3 cellular contexts compared by ENCODE assay signal in genomic region chr9:14723301-14723700, GRCh38.
TF ChIP-seq lines count a peak whose summit lies in the region.

No MANE protein-coding gene starts in this region.

TF ChIP-seq in GM23338, 12 proteins besides CTCF, POLR2A, EP300 and RAD21:
- TF ChIP-seq EZH2 (IDR thresholded peaks at IDR 0.05; ENCODE audit: low read depth, unreplicated experiment): no peak
- TF ChIP-seq ETS1 (IDR thresholded peaks at IDR 0.05): no peak
- TF ChIP-seq JUNB (IDR thresholded peaks at IDR 0.05; ENCODE audit: unreplicated experiment): no peak
- no peak for TF ChIP-seq CREB1 (CRISPR knock-in tag; IDR thresholded peaks at IDR 0.05; ENCODE audit: low read depth)

TF ChIP-seq in H1, 55 proteins besides CTCF, POLR2A, EP300 and RAD21:
- TF ChIP-seq SP2 (IDR thresholded peaks at IDR 0.05; ENCODE audit: low read length) (no peak), TBP (IDR thresholded peaks at IDR 0.05; ENCODE audit: low read depth, low read length) (no peak), SP1 (IDR thresholded peaks at IDR 0.05; ENCODE audit: low read depth, low read length) (no peak), SRF (IDR thresholded peaks at IDR 0.05; ENCODE audit: low read depth, low read length) (no peak), PHF8 (conservative IDR thresholded peaks at IDR 0.05; ENCODE audit: low read depth, low read length) (no peak), CEBPB (IDR thresholded peaks at IDR 0.05; ENCODE audit: low read depth, low read length) (no peak), RNF2 (IDR thresholded peaks at IDR 0.05; ENCODE audit: borderline replicate concordance, low read depth, low read length, missing control alignments, poor library complexity, severe bottlenecking) (no peak), FOSL1 (IDR thresholded peaks at IDR 0.05; ENCODE audit: insufficient read depth, low read depth, low read length) (no peak)

TF ChIP-seq in neural cell, 6 proteins besides CTCF, POLR2A, EP300 and RAD21:
- TF ChIP-seq REST (IDR thresholded peaks at IDR 0.05; ENCODE audit: borderline replicate concordance): peak; percentile 48
- no peak for TF ChIP-seq TAF1 (IDR thresholded peaks at IDR 0.05; ENCODE audit: low read depth)
